12 cellular contexts compared by ENCODE assay signal in the genomic region with DNA sequence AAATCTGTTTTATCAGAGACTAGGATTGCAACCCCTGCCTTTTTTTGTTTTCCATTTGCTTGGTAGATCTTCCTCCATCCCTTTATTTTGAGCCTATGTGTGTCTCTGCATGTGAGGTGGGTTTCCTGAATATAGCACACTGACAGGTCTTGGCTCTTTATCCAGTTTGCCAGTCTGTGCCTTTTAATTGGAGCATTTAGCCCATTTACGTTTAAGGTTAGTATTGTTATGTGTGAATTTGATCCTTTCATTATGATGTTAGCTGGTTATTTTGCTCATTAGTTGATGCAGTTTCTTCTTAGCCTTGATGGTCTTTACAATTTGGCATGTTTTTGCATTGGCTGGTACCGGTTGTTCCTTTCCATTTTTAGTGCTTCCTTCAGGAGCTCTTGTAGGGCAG. TPM values are rescaled to one million over a fixed set of nuclear protein-coding genes. Genes with fewer than 3 reads are reported as not detected.
"Had no signal": no experiment of that assay in that cellular context is flagged by ENCODE, and none has a peak within 500 bp of the region (broad histone marks: within the 10 kb centered on the region; RNA-seq: fewer than 3 reads in every experiment).

No MANE protein-coding gene starts in this region.

RNA-seq across cellular contexts. Expression of gene ALAS2, which starts 19.8 kb away (rescaled TPM):
- total RNA-seq: OCI-LY7, PC-3, PC-9, Peyer's patch, RPMI7951, SJCRH30, SJSA1, SK-MEL-5, T-cell had no signal
- polyA plus RNA-seq: SK-N-SH had no signal

RNA-seq across cellular contexts. Expression of gene PAGE2B, which starts 24.2 kb away (rescaled TPM):
- total RNA-seq: OCI-LY7, PC-3, PC-9, Peyer's patch, Right ventricle myocardium inferior, Right ventricle myocardium superior, RPMI7951, SJCRH30, SJSA1, SK-MEL-5 had no signal

RNA-seq across cellular contexts. Expression of gene PAGE2, which starts 38.2 kb away (rescaled TPM):
- total RNA-seq: OCI-LY7, PC-3, PC-9, Peyer's patch, Right ventricle myocardium inferior, Right ventricle myocardium superior, SJCRH30, SJSA1, SK-MEL-5, T-cell had no signal

RNA-seq across cellular contexts. Expression of gene PFKFB1, which starts 56.6 kb away (rescaled TPM):
- total RNA-seq: Peyer's patch, RPMI7951, SJSA1, SK-MEL-5 had no signal
